In the genomic region with DNA sequence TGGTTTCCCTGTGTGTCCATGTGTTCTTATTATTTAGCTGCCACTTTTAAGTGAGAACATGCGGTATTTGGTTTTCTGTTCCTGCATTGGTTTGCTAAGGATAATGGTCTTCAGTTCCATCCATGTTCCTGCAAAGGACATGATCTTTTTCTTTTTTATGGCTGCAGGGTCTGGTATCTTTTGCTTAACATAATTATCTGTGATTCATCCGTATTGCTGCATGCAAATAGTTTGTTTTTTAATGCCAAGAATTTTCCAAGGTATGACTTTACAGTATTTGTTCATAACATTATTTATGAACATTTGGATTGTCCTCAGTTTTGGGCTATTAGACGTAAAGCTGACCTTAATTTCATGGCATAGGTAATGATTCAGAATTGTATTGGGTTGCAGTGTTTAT, we compare ENCODE assay signal across 2 cellular contexts.
TF ChIP-seq lines count a peak whose summit lies in the region.

No MANE protein-coding gene starts in this region.

TF ChIP-seq in SK-N-SH treated with all-trans-retinoic acid at 6 μM for 48 hours, 23 proteins besides CTCF, POLR2A, EP300 and RAD21 (continued from another document):
- TF ChIP-seq, protein P1, sequence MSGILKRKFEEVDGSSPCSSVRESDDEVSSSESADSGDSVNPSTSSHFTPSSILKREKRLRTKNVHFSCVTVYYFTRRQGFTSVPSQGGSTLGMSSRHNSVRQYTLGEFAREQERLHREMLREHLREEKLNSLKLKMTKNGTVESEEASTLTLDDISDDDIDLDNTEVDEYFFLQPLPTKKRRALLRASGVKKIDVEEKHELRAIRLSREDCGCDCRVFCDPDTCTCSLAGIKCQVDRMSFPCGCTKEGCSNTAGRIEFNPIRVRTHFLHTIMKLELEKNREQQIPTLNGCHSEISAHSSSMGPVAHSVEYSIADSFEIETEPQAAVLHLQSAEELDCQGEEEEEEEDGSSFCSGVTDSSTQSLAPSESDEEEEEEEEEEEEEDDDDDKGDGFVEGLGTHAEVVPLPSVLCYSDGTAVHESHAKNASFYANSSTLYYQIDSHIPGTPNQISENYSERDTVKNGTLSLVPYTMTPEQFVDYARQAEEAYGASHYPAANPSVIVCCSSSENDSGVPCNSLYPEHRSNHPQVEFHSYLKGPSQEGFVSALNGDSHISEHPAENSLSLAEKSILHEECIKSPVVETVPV (CRISPR knock-in tag; IDR thresholded peaks at IDR 0.05): no peak
- TF ChIP-seq PPARA (CRISPR knock-in tag; IDR thresholded peaks at IDR 0.05; ENCODE audit: borderline replicate concordance) (no peak), GLIS3 (CRISPR knock-in tag; IDR thresholded peaks at IDR 0.05) (no peak), ISL1 (CRISPR knock-in tag; IDR thresholded peaks at IDR 0.05) (0 out of 2 replicates have a peak, but pooled peaks have one; percentile 11)

TF ChIP-seq in SK-N-SH, 30 proteins besides CTCF, POLR2A, EP300 and RAD21 (continued from another document):
- TF ChIP-seq, protein P2, sequence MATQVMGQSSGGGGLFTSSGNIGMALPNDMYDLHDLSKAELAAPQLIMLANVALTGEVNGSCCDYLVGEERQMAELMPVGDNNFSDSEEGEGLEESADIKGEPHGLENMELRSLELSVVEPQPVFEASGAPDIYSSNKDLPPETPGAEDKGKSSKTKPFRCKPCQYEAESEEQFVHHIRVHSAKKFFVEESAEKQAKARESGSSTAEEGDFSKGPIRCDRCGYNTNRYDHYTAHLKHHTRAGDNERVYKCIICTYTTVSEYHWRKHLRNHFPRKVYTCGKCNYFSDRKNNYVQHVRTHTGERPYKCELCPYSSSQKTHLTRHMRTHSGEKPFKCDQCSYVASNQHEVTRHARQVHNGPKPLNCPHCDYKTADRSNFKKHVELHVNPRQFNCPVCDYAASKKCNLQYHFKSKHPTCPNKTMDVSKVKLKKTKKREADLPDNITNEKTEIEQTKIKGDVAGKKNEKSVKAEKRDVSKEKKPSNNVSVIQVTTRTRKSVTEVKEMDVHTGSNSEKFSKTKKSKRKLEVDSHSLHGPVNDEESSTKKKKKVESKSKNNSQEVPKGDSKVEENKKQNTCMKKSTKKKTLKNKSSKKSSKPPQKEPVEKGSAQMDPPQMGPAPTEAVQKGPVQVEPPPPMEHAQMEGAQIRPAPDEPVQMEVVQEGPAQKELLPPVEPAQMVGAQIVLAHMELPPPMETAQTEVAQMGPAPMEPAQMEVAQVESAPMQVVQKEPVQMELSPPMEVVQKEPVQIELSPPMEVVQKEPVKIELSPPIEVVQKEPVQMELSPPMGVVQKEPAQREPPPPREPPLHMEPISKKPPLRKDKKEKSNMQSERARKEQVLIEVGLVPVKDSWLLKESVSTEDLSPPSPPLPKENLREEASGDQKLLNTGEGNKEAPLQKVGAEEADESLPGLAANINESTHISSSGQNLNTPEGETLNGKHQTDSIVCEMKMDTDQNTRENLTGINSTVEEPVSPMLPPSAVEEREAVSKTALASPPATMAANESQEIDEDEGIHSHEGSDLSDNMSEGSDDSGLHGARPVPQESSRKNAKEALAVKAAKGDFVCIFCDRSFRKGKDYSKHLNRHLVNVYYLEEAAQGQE (IDR thresholded peaks at IDR 0.05; ENCODE audit: low read depth, low read length): no peak
- TF ChIP-seq POLR2AphosphoS5 (IDR thresholded peaks at IDR 0.05; ENCODE audit: low read depth, low read length) (no peak), MEF2A (IDR thresholded peaks at IDR 0.05; ENCODE audit: borderline replicate concordance, low read depth) (no peak), TEAD4 (IDR thresholded peaks at IDR 0.05; ENCODE audit: borderline replicate concordance, insufficient read depth) (no peak), YY1 (IDR thresholded peaks at IDR 0.05; ENCODE audit: low read depth) (no peak), RCOR1 (IDR thresholded peaks at IDR 0.05; ENCODE audit: low read length) (no peak), FOXJ3 (CRISPR knock-in tag; IDR thresholded peaks at IDR 0.05) (no peak), TAF1 (IDR thresholded peaks at IDR 0.05; ENCODE audit: borderline replicate concordance, low read depth, low read length) (no peak), CHD2 (IDR thresholded peaks at IDR 0.05; ENCODE audit: low read length, partially characterized antibody) (no peak)
- TF ChIP-seq, protein P3, sequence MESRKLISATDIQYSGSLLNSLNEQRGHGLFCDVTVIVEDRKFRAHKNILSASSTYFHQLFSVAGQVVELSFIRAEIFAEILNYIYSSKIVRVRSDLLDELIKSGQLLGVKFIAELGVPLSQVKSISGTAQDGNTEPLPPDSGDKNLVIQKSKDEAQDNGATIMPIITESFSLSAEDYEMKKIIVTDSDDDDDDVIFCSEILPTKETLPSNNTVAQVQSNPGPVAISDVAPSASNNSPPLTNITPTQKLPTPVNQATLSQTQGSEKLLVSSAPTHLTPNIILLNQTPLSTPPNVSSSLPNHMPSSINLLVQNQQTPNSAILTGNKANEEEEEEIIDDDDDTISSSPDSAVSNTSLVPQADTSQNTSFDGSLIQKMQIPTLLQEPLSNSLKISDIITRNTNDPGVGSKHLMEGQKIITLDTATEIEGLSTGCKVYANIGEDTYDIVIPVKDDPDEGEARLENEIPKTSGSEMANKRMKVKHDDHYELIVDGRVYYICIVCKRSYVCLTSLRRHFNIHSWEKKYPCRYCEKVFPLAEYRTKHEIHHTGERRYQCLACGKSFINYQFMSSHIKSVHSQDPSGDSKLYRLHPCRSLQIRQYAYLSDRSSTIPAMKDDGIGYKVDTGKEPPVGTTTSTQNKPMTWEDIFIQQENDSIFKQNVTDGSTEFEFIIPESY (IDR thresholded peaks at IDR 0.05; ENCODE audit: borderline replicate concordance, low read depth): no peak
- TF ChIP-seq, protein P4, sequence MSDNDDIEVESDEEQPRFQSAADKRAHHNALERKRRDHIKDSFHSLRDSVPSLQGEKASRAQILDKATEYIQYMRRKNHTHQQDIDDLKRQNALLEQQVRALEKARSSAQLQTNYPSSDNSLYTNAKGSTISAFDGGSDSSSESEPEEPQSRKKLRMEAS (IDR thresholded peaks at IDR 0.05; ENCODE audit: low read depth): no peak
- TF ChIP-seq, protein P5, sequence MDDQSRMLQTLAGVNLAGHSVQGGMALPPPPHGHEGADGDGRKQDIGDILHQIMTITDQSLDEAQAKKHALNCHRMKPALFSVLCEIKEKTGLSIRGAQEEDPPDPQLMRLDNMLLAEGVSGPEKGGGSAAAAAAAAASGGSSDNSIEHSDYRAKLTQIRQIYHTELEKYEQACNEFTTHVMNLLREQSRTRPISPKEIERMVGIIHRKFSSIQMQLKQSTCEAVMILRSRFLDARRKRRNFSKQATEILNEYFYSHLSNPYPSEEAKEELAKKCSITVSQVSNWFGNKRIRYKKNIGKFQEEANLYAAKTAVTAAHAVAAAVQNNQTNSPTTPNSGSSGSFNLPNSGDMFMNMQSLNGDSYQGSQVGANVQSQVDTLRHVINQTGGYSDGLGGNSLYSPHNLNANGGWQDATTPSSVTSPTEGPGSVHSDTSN (IDR thresholded peaks at IDR 0.05): no peak
- TF ChIP-seq, protein P6, sequence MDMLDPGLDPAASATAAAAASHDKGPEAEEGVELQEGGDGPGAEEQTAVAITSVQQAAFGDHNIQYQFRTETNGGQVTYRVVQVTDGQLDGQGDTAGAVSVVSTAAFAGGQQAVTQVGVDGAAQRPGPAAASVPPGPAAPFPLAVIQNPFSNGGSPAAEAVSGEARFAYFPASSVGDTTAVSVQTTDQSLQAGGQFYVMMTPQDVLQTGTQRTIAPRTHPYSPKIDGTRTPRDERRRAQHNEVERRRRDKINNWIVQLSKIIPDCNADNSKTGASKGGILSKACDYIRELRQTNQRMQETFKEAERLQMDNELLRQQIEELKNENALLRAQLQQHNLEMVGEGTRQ (IDR thresholded peaks at IDR 0.05; ENCODE audit: borderline replicate concordance, low read depth, low read length): no peak
- TF ChIP-seq, protein P7, sequence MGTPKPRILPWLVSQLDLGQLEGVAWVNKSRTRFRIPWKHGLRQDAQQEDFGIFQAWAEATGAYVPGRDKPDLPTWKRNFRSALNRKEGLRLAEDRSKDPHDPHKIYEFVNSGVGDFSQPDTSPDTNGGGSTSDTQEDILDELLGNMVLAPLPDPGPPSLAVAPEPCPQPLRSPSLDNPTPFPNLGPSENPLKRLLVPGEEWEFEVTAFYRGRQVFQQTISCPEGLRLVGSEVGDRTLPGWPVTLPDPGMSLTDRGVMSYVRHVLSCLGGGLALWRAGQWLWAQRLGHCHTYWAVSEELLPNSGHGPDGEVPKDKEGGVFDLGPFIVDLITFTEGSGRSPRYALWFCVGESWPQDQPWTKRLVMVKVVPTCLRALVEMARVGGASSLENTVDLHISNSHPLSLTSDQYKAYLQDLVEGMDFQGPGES (IDR thresholded peaks at IDR 0.05; ENCODE audit: low read depth, low read length): no peak
- TF ChIP-seq, protein P8, sequence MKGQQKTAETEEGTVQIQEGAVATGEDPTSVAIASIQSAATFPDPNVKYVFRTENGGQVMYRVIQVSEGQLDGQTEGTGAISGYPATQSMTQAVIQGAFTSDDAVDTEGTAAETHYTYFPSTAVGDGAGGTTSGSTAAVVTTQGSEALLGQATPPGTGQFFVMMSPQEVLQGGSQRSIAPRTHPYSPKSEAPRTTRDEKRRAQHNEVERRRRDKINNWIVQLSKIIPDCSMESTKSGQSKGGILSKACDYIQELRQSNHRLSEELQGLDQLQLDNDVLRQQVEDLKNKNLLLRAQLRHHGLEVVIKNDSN (IDR thresholded peaks at IDR 0.05; ENCODE audit: borderline replicate concordance, low read depth): no peak
